Comparison of ENCODE assay signal across 12 cellular contexts in genomic region chr3:179760944-179761343, GRCh38.
DNase-seq lines count a peak whose midpoint lies in the region; TF ChIP-seq lines count a peak whose summit lies in the region.
"Had no signal": no experiment of that assay in that cellular context is flagged by ENCODE, and none has a peak within 500 bp of the region (broad histone marks: within the 10 kb centered on the region; RNA-seq: fewer than 3 reads in every experiment).

No MANE protein-coding gene starts in this region.

- H3K36me3 ChIP-seq in mammary epithelial cell (ENCODE audit: insufficient read depth, low read length) (no peaks in the 10 kb centered on the region), mesenchymal stem cell (ENCODE audit: control insufficient read depth in 1 of 2, insufficient read depth in 2 of 2, low read depth in 1 of 2, low read length in 2 of 2) (peaks cover 17 to 31% of the 10 kb centered on the region in 2 experiments), stomach (peaks cover 0 to 88% (median 39%) of the 10 kb centered on the region in 4 donors)

- CTCF ChIA-PET in mammary epithelial cell (lab: Charles Lee; ENCODE audit: low non-redundant PET) = no interaction called here

- DNase-seq in EL = peak; percentile 71
- peak; percentile 49 for DNase-seq in NB4 (ENCODE audit: low read depth)
- peak; percentile 60 for DNase-seq in mammary epithelial cell
- DNase-seq in mesenchymal stem cell = peak; percentile 86
- no peak for DNase-seq in stomach
- no peak for DNase-seq in stimulated activated CD4-positive, alpha-beta T cell treated with anti-CD3 and anti-CD28 coated beads, Interleukin-2, amount 100 ng/mL, for 48 hours
- DNase-seq in NCI-H1092 (lab: John Stamatoyannopoulos, UW) = no peak
- no peak for DNase-seq in NCI-H524 treated with DMSO at 0.1 percent for 48 hours (lab: John Stamatoyannopoulos, UW)
- DNase-seq: activated naive CD4-positive, alpha-beta T cell; NCI-H1930; SJCRH30; tibial artery had no signal

- H2AK5ac ChIP-seq in mesenchymal stem cell (ENCODE audit: low read length, severe bottlenecking) = no peak overlapping the region

- in situ Hi-C loops in mammary epithelial cell (cut with MboI; ENCODE audit: low sequenced_read_pairs in 2 of 2) = no loop called here

- H3K79me2 ChIP-seq in mammary epithelial cell (ENCODE audit: insufficient read depth, low read length) = no peaks in the 10 kb centered on the region

- H3K27ac ChIP-seq in mammary epithelial cell (ENCODE audit: insufficient read depth, low read depth, low read length) = no peak overlapping the region
- peak overlapping the region; percentile 47 for H3K27ac ChIP-seq in mesenchymal stem cell (ENCODE audit: low read length, poor library complexity, severe bottlenecking)
- no peak overlapping the region for H3K27ac ChIP-seq in stomach
- H3K27ac ChIP-seq: SJCRH30, tibial artery had no signal

- H3K27me3 ChIP-seq in mammary epithelial cell (ENCODE audit: insufficient read depth, low read length) = no peaks in the 10 kb centered on the region
- no peaks in the 10 kb centered on the region for H3K27me3 ChIP-seq in mesenchymal stem cell (ENCODE audit: control insufficient read depth in 1 of 2, insufficient read depth in 1 of 2, low read length in 2 of 2)
- H3K27me3 ChIP-seq in stomach = no peaks in the 10 kb centered on the region
- H3K27me3 ChIP-seq: SJCRH30, tibial artery had no signal

- no peak overlapping the region for H2BK5ac ChIP-seq in mesenchymal stem cell (ENCODE audit: low read depth, low read length, poor library complexity, severe bottlenecking)

- no peak overlapping the region for H3K9ac ChIP-seq in mammary epithelial cell (ENCODE audit: insufficient read depth, low read length)
- H3K9ac ChIP-seq in mesenchymal stem cell (ENCODE audit: low read length) = no peak overlapping the region

- H4K20me1 ChIP-seq in mammary epithelial cell (ENCODE audit: insufficient read depth, low read length) = no peaks in the 10 kb centered on the region

- no peak overlapping the region for H2BK12ac ChIP-seq in mesenchymal stem cell (ENCODE audit: low read length in 2 of 2)

- WGBS in mammary epithelial cell (ENCODE audit: low coverage, missing lambda C conversion rate) = 87% methylated on average over 7 of the region's 8 CpGs
- WGBS in mesenchymal stem cell = 50% methylated on average over 7 of the region's 8 CpGs
- WGBS in stomach, 5 donors = 87 to 96% (median 91%) methylated on average over 8 of the region's 8 CpGs

- no peak overlapping the region for H4K8ac ChIP-seq in mesenchymal stem cell (ENCODE audit: low read length)

- no peak overlapping the region for H3K4me2 ChIP-seq in mammary epithelial cell (ENCODE audit: insufficient read depth, low read depth, low read length)
- no peak overlapping the region for H3K4me2 ChIP-seq in mesenchymal stem cell (ENCODE audit: low read length, poor library complexity, severe bottlenecking)

- no peak overlapping the region for H3K14ac ChIP-seq in mesenchymal stem cell (ENCODE audit: low read length in 2 of 2)

- dilution Hi-C loops in mammary epithelial cell (cut with HindIII; ENCODE audit: low sequenced_read_pairs) = no loop called here

- H2AFZ ChIP-seq in mammary epithelial cell (ENCODE audit: low read depth, low read length) (no peak overlapping the region), mesenchymal stem cell (ENCODE audit: low read depth, low read length) (no peak overlapping the region)

- peaks cover 13% of the 10 kb centered on the region for H3K79me1 ChIP-seq in mesenchymal stem cell (replicated peaks; ENCODE audit: low read length, poor library complexity, severe bottlenecking)

- H3K4me1 ChIP-seq in mammary epithelial cell (ENCODE audit: insufficient read depth, low read length) (no peaks in the 10 kb centered on the region), mesenchymal stem cell (ENCODE audit: control insufficient read depth, insufficient read depth, low read depth, low read length) (no peaks in the 10 kb centered on the region), stomach (no peaks in the 10 kb centered on the region)
- H3K4me1 ChIP-seq: SJCRH30, tibial artery had no signal

- peak overlapping the region in 1 of 2 experiments; percentile 5 for H3K18ac ChIP-seq in mesenchymal stem cell (ENCODE audit: low read depth in 1 of 2, low read length in 2 of 2)

- H3K4ac ChIP-seq in mesenchymal stem cell (ENCODE audit: low read depth in 1 of 2, low read length in 2 of 2) = no peak overlapping the region

- intact Hi-C loops in mammary epithelial cell (cut with micrococcal nuclease) = loop anchor here (10.0 kb wide), 1 partner anchor 324 kb away; no protein-coding TSS in a partner anchor
- intact Hi-C loops in stomach (cut with DNase I; ENCODE audit: low total_unique reads) = no loop called here

- H3K9me3 ChIP-seq in mammary epithelial cell (replicated peaks; ENCODE audit: insufficient read depth, low read length) (no peaks in the 10 kb centered on the region), mesenchymal stem cell (ENCODE audit: control insufficient read depth, low read length) (no peaks in the 10 kb centered on the region), stomach (no peaks in the 10 kb centered on the region)
- H3K9me3 ChIP-seq: SJCRH30, tibial artery had no signal

- no peak overlapping the region for H3K23ac ChIP-seq in mesenchymal stem cell (ENCODE audit: low read length in 2 of 2)

- TF ChIP-seq POLR2A in NB4 (IDR thresholded peaks at IDR 0.05; ENCODE audit: extremely low read depth, insufficient read length) = no peak
- TF ChIP-seq POLR2A in stomach (IDR thresholded peaks at IDR 0.05) = no peak

- no peak for TF ChIP-seq CTCF in NB4 (IDR thresholded peaks at IDR 0.05; ENCODE audit: low read depth, low read length)
- no peak for TF ChIP-seq CTCF in mammary epithelial cell (conservative IDR thresholded peaks at IDR 0.05 in 1 of 2, IDR thresholded peaks at IDR 0.05 in 1 of 2; ENCODE audit: extremely low read depth in 1 of 2, insufficient read depth in 1 of 2, low read depth in 1 of 2, low read length in 2 of 2)
- TF ChIP-seq CTCF in stomach (IDR thresholded peaks at IDR 0.05) = no peak

- TF ChIP-seq EP300 in stomach (IDR thresholded peaks at IDR 0.05) = no peak

- BruUV-seq in mammary epithelial cell (replicated peaks; lab: Mats Ljungman, UMichigan) = no TSS peak

- H3K4me3 ChIP-seq in NB4 (ENCODE audit: low read depth, low read length) = no peak overlapping the region
- no peak overlapping the region for H3K4me3 ChIP-seq in mammary epithelial cell (replicated peaks in 1 of 3; ENCODE audit: insufficient read depth in 1 of 3, low read depth in 2 of 3, low read length in 3 of 3)
- no peak overlapping the region for H3K4me3 ChIP-seq in mesenchymal stem cell (ENCODE audit: insufficient read depth in 1 of 2, low read depth in 1 of 2, low read length in 2 of 2)
- H3K4me3 ChIP-seq in stomach = no peak overlapping the region
- H3K4me3 ChIP-seq: SJCRH30, tibial artery had no signal

- no peak overlapping the region for H2BK15ac ChIP-seq in mesenchymal stem cell (ENCODE audit: low read depth, poor library complexity, severe bottlenecking)

- no peak overlapping the region for H4K91ac ChIP-seq in mesenchymal stem cell (ENCODE audit: low read length)

- no peak overlapping the region for H2BK120ac ChIP-seq in mesenchymal stem cell (ENCODE audit: low read depth, low read length)

Comparison
In these comparisons a context has a peak if more than half of its experiments do, and no peak if none do; other contexts are left out.
1. DNase-seq: peak in EL (single experiment), NB4 (single experiment), mammary epithelial cell (single experiment) and mesenchymal stem cell (single experiment); none in stomach (single experiment), stimulated activated CD4-positive, alpha-beta T cell treated with anti-CD3 and anti-CD28 coated beads, Interleukin-2, amount 100 ng/mL, for 48 hours (0 of 2), NCI-H1092 (single experiment) and NCI-H524 treated with DMSO at 0.1 percent for 48 hours (single experiment).